27 cellular contexts compared by ENCODE assay signal in genomic region chr3:149381173-149382090, GRCh38. TPM values are rescaled to one million over a fixed set of nuclear protein-coding genes. Genes with fewer than 3 reads are reported as not detected.
DNase-seq lines count a peak whose midpoint lies in the region; ATAC-seq, FAIRE-seq and TF ChIP-seq lines count a peak whose summit lies in the region.
"Had no signal": no experiment of that assay in that cellular context is flagged by ENCODE, and none has a peak within 500 bp of the region (broad histone marks: within the 10 kb centered on the region; RNA-seq: fewer than 3 reads in every experiment).

No MANE protein-coding gene starts in this region.

- CTCF ChIA-PET in A549 (lab: Yijun Ruan, JAX), result interaction anchor here (0.9 to 2.4 kb wide), 6 partner anchors 9 to 262 kb away, joined by 3 to 9 read pairs (median 4); no protein-coding TSS in a partner anchor

- TF ChIP-seq CTCF in A549 (IDR thresholded peaks at IDR 0.05), result no peak
- TF ChIP-seq CTCF in GM23338 (conservative IDR thresholded peaks at IDR 0.05; ENCODE audit: low read depth in 2 of 2), result no peak
- no peak for TF ChIP-seq CTCF in chondrocyte (IDR thresholded peaks at IDR 0.05)
- TF ChIP-seq CTCF in nephron (IDR thresholded peaks at IDR 0.05; ENCODE audit: unreplicated experiment in 3 of 3), result no peak
- no peak for TF ChIP-seq CTCF in omental fat pad (IDR thresholded peaks at IDR 0.05)

- ATAC-seq in A549, result no peak
- no peak for ATAC-seq in GM23338
- no peak for ATAC-seq in omental fat pad (ENCODE audit: low FRiP score)
- no peak for ATAC-seq in HG02623 (IDR thresholded peaks at IDR 0.05; ENCODE audit: unreplicated experiment)
- ATAC-seq: activated CD8-positive, alpha-beta T cell treated with anti-CD3 and anti-CD28 coated beads for 36 hours; body of pancreas; esophagus mucosa; gastroesophageal sphincter; lower lobe of right lung; stimulated activated memory B cell treated with anti-CD40 and anti-IgM and Interleukin-4, amounts not matched to agents 10 μg/mL and 1 μg/mL and 100 μg/mL, for 72 hours had no signal

- H3K4me3 ChIP-seq in A549 (no peak overlapping the region), GM23338 (no peak overlapping the region)
- H3K4me3 ChIP-seq: body of pancreas, gastroesophageal sphincter, lower lobe of right lung, MG63, neural progenitor cell, PC-9, SJCRH30 had no signal

- peak overlapping the region; percentile 93 to 94 for H3K27ac ChIP-seq in A549
- no peak overlapping the region for H3K27ac ChIP-seq in GM23338 (ENCODE audit: low read depth)
- H3K27ac ChIP-seq: neural progenitor cell, PC-9, SJCRH30 had no signal

- no peak for TF ChIP-seq POLR2A in A549 (IDR thresholded peaks at IDR 0.05; ENCODE audit: low read length)

- H2AFZ ChIP-seq in GM23338, result 0 out of 2 replicates have a peak overlapping the region, but pooled peaks have one; percentile 53
- H2AFZ ChIP-seq: neural progenitor cell, PC-9 had no signal

- no peak overlapping the region for H3K27ac Mint-ChIP-seq in GM23338
- peak overlapping the region; percentile 55 for H3K27ac Mint-ChIP-seq in chondrocyte (ENCODE audit: unreplicated experiment)
- H3K27ac Mint-ChIP-seq in nephron, result peak overlapping the region; percentile 16 to 78 (median 71)
- no peak overlapping the region for H3K27ac Mint-ChIP-seq in activated naive CD8-positive, alpha-beta T cell treated with anti-CD3 and anti-CD28 coated beads for 36 hours
- H3K27ac Mint-ChIP-seq: activated CD8-positive, alpha-beta T cell treated with anti-CD3 and anti-CD28 coated beads for 36 hours; activated naive CD8-positive, alpha-beta T cell treated with anti-CD3 and anti-CD28 coated beads, Interleukin-2, amount 10 ng/mL, durations not matched to agents 7 days and 5 days; neural progenitor cell; stimulated activated memory B cell treated with anti-CD40 and anti-IgM and Interleukin-4, amounts not matched to agents 10 μg/mL and 1 μg/mL and 100 μg/mL, for 72 hours; T-helper 1 cell treated with Interleukin-12 subunit alpha and Interleukin-12 subunit beta and Interleukin-4 antibody, amounts not matched to agents 30 μg/mL and 1 μg/mL, for 36 hours had no signal

- H3K4me1 Mint-ChIP-seq in GM23338 (peaks cover 10% of the 10 kb centered on the region), chondrocyte (ENCODE audit: low read depth) (peaks cover 60% of the 10 kb centered on the region), nephron (peaks cover 47% of the 10 kb centered on the region)
- peaks cover 2% of the 10 kb centered on the region for H3K4me1 Mint-ChIP-seq in activated naive CD8-positive, alpha-beta T cell treated with anti-CD3 and anti-CD28 coated beads for 36 hours
- H3K4me1 Mint-ChIP-seq: stimulated activated memory B cell treated with anti-CD40 and anti-IgM and Interleukin-4, amounts not matched to agents 10 μg/mL and 1 μg/mL and 100 μg/mL, for 72 hours had no signal

- no peaks in the 10 kb centered on the region for H3K27me3 ChIP-seq in GM23338 (ENCODE audit: insufficient read depth)
- H3K27me3 ChIP-seq: body of pancreas, gastroesophageal sphincter, MG63, neural progenitor cell, SJCRH30 had no signal

- H3K4me3 Mint-ChIP-seq in GM23338 (no peak overlapping the region), chondrocyte (ENCODE audit: unreplicated experiment) (no peak overlapping the region), nephron (peak overlapping the region in 1 of 3 experiments; percentile 3)
- H3K4me3 Mint-ChIP-seq in activated naive CD8-positive, alpha-beta T cell treated with anti-CD3 and anti-CD28 coated beads for 36 hours, result no peak overlapping the region
- H3K4me3 Mint-ChIP-seq: activated CD8-positive, alpha-beta T cell treated with anti-CD3 and anti-CD28 coated beads for 36 hours; activated naive CD8-positive, alpha-beta T cell treated with anti-CD3 and anti-CD28 coated beads, Interleukin-2, amount 10 ng/mL, durations not matched to agents 7 days and 5 days; neural progenitor cell; stimulated activated memory B cell treated with anti-CD40 and anti-IgM and Interleukin-4, amounts not matched to agents 10 μg/mL and 1 μg/mL and 100 μg/mL, for 72 hours; T-helper 1 cell treated with Interleukin-12 subunit alpha and Interleukin-12 subunit beta and Interleukin-4 antibody, amounts not matched to agents 30 μg/mL and 1 μg/mL, for 36 hours had no signal

- WGBS in A549 (ENCODE audit: missing lambda C conversion rate), result 24% methylated on average over 6 of the region's 6 CpGs

- H3K9me2 ChIP-seq in GM23338 (ENCODE audit: insufficient read depth), result no peaks in the 10 kb centered on the region

- no peaks in the 10 kb centered on the region for H3K79me2 ChIP-seq in GM23338 (replicated peaks; ENCODE audit: insufficient read depth)

- TF ChIP-seq EP300 in A549 (IDR thresholded peaks at IDR 0.05), result no peak

- no peak for FAIRE-seq in A549 (lab: Jason Lieb, UNC)

- no peaks in the 10 kb centered on the region for H3K36me3 ChIP-seq in GM23338 (ENCODE audit: insufficient read depth)
- H3K36me3 ChIP-seq: gastroesophageal sphincter, lower lobe of right lung, MG63, neural progenitor cell, SJCRH30 had no signal

- no peaks in the 10 kb centered on the region for H4K20me1 ChIP-seq in GM23338 (replicated peaks; ENCODE audit: insufficient read depth)

- H3K4me1 ChIP-seq in A549, result peaks cover 69% of the 10 kb centered on the region
- H3K4me1 ChIP-seq in GM23338 (ENCODE audit: insufficient read depth), result peaks cover 10% of the 10 kb centered on the region; the same call in 1 of the 2 replicates

- POLR2A ChIA-PET in A549 (lab: Yijun Ruan, JAX), result interaction anchor here (0.8 kb wide), 1 partner anchor 8 kb away, joined by 6 read pairs; no protein-coding TSS in a partner anchor

- no peak for TF ChIP-seq RAD21 in A549 (conservative IDR thresholded peaks at IDR 0.05 in 1 of 2, IDR thresholded peaks at IDR 0.05 in 1 of 2)

- H3K27me3 Mint-ChIP-seq in GM23338 (ENCODE audit: insufficient read depth, low read depth, poor library complexity) (peaks cover 3% of the 10 kb centered on the region), chondrocyte (ENCODE audit: low read depth) (no peaks in the 10 kb centered on the region), nephron (ENCODE audit: low read depth) (no peaks in the 10 kb centered on the region)
- H3K27me3 Mint-ChIP-seq in activated naive CD8-positive, alpha-beta T cell treated with anti-CD3 and anti-CD28 coated beads for 36 hours, result peaks cover 5% of the 10 kb centered on the region
- H3K27me3 Mint-ChIP-seq: activated CD8-positive, alpha-beta T cell treated with anti-CD3 and anti-CD28 coated beads for 36 hours had no signal

- H3K9me3 Mint-ChIP-seq in GM23338 (peaks cover 28% of the 10 kb centered on the region), chondrocyte (ENCODE audit: low read depth) (no peaks in the 10 kb centered on the region), nephron (peaks cover 13% of the 10 kb centered on the region)
- H3K9me3 Mint-ChIP-seq in activated naive CD8-positive, alpha-beta T cell treated with anti-CD3 and anti-CD28 coated beads for 36 hours, result no peaks in the 10 kb centered on the region
- H3K9me3 Mint-ChIP-seq: activated CD8-positive, alpha-beta T cell treated with anti-CD3 and anti-CD28 coated beads for 36 hours; activated naive CD8-positive, alpha-beta T cell treated with anti-CD3 and anti-CD28 coated beads, Interleukin-2, amount 10 ng/mL, durations not matched to agents 7 days and 5 days; stimulated activated memory B cell treated with anti-CD40 and anti-IgM and Interleukin-4, amounts not matched to agents 10 μg/mL and 1 μg/mL and 100 μg/mL, for 72 hours; T-helper 1 cell treated with Interleukin-12 subunit alpha and Interleukin-12 subunit beta and Interleukin-4 antibody, amounts not matched to agents 30 μg/mL and 1 μg/mL, for 36 hours had no signal

- H3K4me2 ChIP-seq in A549 (peak overlapping the region; percentile 70), GM23338 (no peak overlapping the region)
- H3K4me2 ChIP-seq: neural progenitor cell, PC-9 had no signal

- DNase-seq in A549 (ENCODE audit: low read depth in 1 of 2, low spot score in 1 of 2), result no peak
- no peak for DNase-seq in GM23338 (ENCODE audit: low spot score)
- DNase-seq in chondrocyte (ENCODE audit: low spot score), result no peak
- no peak for DNase-seq in omental fat pad (ENCODE audit: low spot score)
- DNase-seq in activated naive CD8-positive, alpha-beta T cell treated with anti-CD3 and anti-CD28 coated beads for 36 hours, result no peak
- no peak for DNase-seq in COLO668 (lab: John Stamatoyannopoulos, UW; ENCODE audit: unreplicated experiment)
- DNase-seq: activated CD4-positive, alpha-beta T cell treated with anti-CD3 and anti-CD28 coated beads for 1 hour; activated CD8-positive, alpha-beta T cell treated with anti-CD3 and anti-CD28 coated beads for 36 hours; activated effector memory CD4-positive, alpha-beta T cell treated with Interleukin-2 at 50 U/mL for 16 hours; activated naive CD8-positive, alpha-beta T cell treated with anti-CD3 and anti-CD28 coated beads, Interleukin-2, amount 10 ng/mL, durations not matched to agents 7 days and 5 days; body of pancreas; C1 segment of cervical spinal cord; effector memory CD4-positive, alpha-beta T cell; lower lobe of right lung; NCI-H1417; PC-9; SJCRH30; stimulated activated CD4-positive, alpha-beta T cell treated with anti-CD3 and anti-CD28 coated beads, Interleukin-4, amount 100 ng/mL, for 1 hour had no signal

- no peaks in the 10 kb centered on the region for H3F3A ChIP-seq in GM23338 (replicated peaks; ENCODE audit: low read depth)

- H3K36me3 Mint-ChIP-seq in GM23338 (ENCODE audit: low read depth), result peaks cover 22% of the 10 kb centered on the region
- no peaks in the 10 kb centered on the region for H3K36me3 Mint-ChIP-seq in chondrocyte (ENCODE audit: low read depth)
- H3K36me3 Mint-ChIP-seq in nephron (ENCODE audit: low read depth), result peaks cover 15% of the 10 kb centered on the region
- no peaks in the 10 kb centered on the region for H3K36me3 Mint-ChIP-seq in activated naive CD8-positive, alpha-beta T cell treated with anti-CD3 and anti-CD28 coated beads for 36 hours
- H3K36me3 Mint-ChIP-seq: stimulated activated memory B cell treated with anti-CD40 and anti-IgM and Interleukin-4, amounts not matched to agents 10 μg/mL and 1 μg/mL and 100 μg/mL, for 72 hours had no signal

- no peaks in the 10 kb centered on the region for H3K9me3 ChIP-seq in A549
- H3K9me3 ChIP-seq: body of pancreas, gastroesophageal sphincter, lower lobe of right lung, MG63, SJCRH30 had no signal

RNA-seq across cellular contexts. Expression of gene TM4SF1, which starts 4.0 kb away (rescaled TPM):
- 1,188 and 1,208 TPM in 2 replicates for polyA plus RNA-seq in A549 (2011; rRNA removed)
- 820 and 918 TPM in 2 replicates for polyA plus RNA-seq in A549 (2012; cell fraction: cytosol; rRNA removed)
- polyA plus RNA-seq in A549 (2012; cell fraction: nucleus; rRNA removed), result 729 and 1,002 TPM in 2 replicates
- 739 to 828 TPM (median 767 TPM) in 3 replicates for polyA plus RNA-seq in A549 (2017; fragmentation: RNase III; extraction: RNeasy Plus Mini Kit Qiagen cat#74134 plus additional on column Dnase treatment)
- polyA minus RNA-seq in A549 (2011; rRNA and poly(A)+ RNA removed), result 809 and 900 TPM in 2 replicates
- 0.10 TPM in 1 of 2 replicates, not detected in the other for total RNA-seq in GM23338 (2014; rRNA removed; shearing (Covaris generic))
- polyA plus RNA-seq in GM23338 (2016; fragmentation: Nextera tagmentation; extraction: Ambion mirVana), result 0.49 and 0.74 TPM in 2 replicates
- 42.8 to 60.3 TPM (median 59.9 TPM) in 3 replicates for total RNA-seq in chondrocyte
- total RNA-seq in omental fat pad, result 1,000 to 10,000 TPM in 1 of 4 donors, 100 to 1,000 TPM in 3; 273 to 1,679 (median 590) TPM
- total RNA-seq in activated naive CD8-positive, alpha-beta T cell treated with anti-CD3 and anti-CD28 coated beads for 36 hours, result not detected
- total RNA-seq: activated CD8-positive, alpha-beta T cell treated with anti-CD3 and anti-CD28 coated beads for 36 hours; activated naive CD8-positive, alpha-beta T cell treated with anti-CD3 and anti-CD28 coated beads, Interleukin-2, amount 10 ng/mL, durations not matched to agents 7 days and 5 days had no signal

RNA-seq across cellular contexts. Expression of gene TM4SF18, which starts 48.0 kb away (rescaled TPM):
- polyA plus RNA-seq in A549 (2011; rRNA removed) (99.8 and 123 TPM in 2 replicates), A549 (2017; fragmentation: RNase III; extraction: RNeasy Plus Mini Kit Qiagen cat#74134 plus additional on column Dnase treatment) (49.7 to 57.7 TPM (median 51.3 TPM) in 3 replicates), GM23338 (2016; fragmentation: Nextera tagmentation; extraction: Ambion mirVana) (1.4 and 2.0 TPM in 2 replicates)
- 26.9 and 28.8 TPM in 2 replicates for polyA plus RNA-seq in A549 (2012; cell fraction: cytosol; rRNA removed)
- 11.2 and 16.8 TPM in 2 replicates for polyA plus RNA-seq in A549 (2012; cell fraction: nucleus; rRNA removed)
- 34.2 and 42.8 TPM in 2 replicates for polyA minus RNA-seq in A549 (2011; rRNA and poly(A)+ RNA removed)
- 1.0 and 1.6 TPM in 2 replicates for total RNA-seq in GM23338 (2014; rRNA removed; shearing (Covaris generic))
- total RNA-seq in chondrocyte (0.20 to 1.4 TPM in 2 of 3 replicates, not detected in the other), omental fat pad (10 to 100 TPM; 11.3 to 81.5 (median 20.5) TPM)
- not detected for total RNA-seq in activated naive CD8-positive, alpha-beta T cell treated with anti-CD3 and anti-CD28 coated beads for 36 hours
- total RNA-seq: activated CD8-positive, alpha-beta T cell treated with anti-CD3 and anti-CD28 coated beads for 36 hours; activated naive CD8-positive, alpha-beta T cell treated with anti-CD3 and anti-CD28 coated beads, Interleukin-2, amount 10 ng/mL, durations not matched to agents 7 days and 5 days; kidney epithelial cell; PC-9; SJCRH30 had no signal

Comparison
In these comparisons a context has a peak if more than half of its experiments do, and no peak if none do; other contexts are left out.
1. H3K27ac Mint-ChIP-seq: peak in chondrocyte (single experiment) and nephron (3 of 3); none in GM23338 (single experiment) and activated naive CD8-positive, alpha-beta T cell treated with anti-CD3 and anti-CD28 coated beads for 36 hours (single experiment).
2. RNA of gene TM4SF1, which starts 4.0 kb away (total RNA-seq): 273 to 1,679 TPM in omental fat pad and 42.8 to 60.3 TPM in chondrocyte; 0.10 TPM in GM23338 and not detected in activated naive CD8-positive, alpha-beta T cell treated with anti-CD3 and anti-CD28 coated beads for 36 hours; every median in the first group is over 10 times any median in the second.